2 cellular contexts compared by ENCODE assay signal in the genomic region with DNA sequence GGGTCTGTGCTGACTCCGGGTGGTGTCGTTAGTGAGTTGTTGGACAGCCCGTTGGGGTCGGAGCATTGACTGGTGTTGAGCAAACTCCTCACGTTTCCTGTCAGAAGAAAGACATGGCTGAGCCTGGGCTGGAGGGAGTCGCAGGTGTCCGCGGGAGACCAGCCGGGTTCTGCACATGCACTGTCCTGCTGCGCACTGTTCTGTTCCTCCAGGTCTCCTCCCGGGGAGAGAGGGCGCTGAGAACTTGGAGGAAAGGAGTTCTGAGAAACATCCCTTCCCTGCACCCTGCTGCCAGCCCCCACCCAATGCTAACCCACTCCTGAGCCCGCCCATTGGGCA.
TF ChIP-seq lines count a peak whose summit lies in the region.

No MANE protein-coding gene starts in this region.

TF ChIP-seq in liver, 16 proteins besides CTCF, POLR2A, EP300 and RAD21:
- no peak for TF ChIP-seq HNF4G (IDR thresholded peaks at IDR 0.05)
- no peak for TF ChIP-seq JUND (IDR thresholded peaks at IDR 0.05)
- no peak for TF ChIP-seq EGR1 (IDR thresholded peaks at IDR 0.05; ENCODE audit: low read depth in 2 of 2)
- TF ChIP-seq HNF4A (conservative IDR thresholded peaks at IDR 0.05): no peak
- TF ChIP-seq, protein P1, sequence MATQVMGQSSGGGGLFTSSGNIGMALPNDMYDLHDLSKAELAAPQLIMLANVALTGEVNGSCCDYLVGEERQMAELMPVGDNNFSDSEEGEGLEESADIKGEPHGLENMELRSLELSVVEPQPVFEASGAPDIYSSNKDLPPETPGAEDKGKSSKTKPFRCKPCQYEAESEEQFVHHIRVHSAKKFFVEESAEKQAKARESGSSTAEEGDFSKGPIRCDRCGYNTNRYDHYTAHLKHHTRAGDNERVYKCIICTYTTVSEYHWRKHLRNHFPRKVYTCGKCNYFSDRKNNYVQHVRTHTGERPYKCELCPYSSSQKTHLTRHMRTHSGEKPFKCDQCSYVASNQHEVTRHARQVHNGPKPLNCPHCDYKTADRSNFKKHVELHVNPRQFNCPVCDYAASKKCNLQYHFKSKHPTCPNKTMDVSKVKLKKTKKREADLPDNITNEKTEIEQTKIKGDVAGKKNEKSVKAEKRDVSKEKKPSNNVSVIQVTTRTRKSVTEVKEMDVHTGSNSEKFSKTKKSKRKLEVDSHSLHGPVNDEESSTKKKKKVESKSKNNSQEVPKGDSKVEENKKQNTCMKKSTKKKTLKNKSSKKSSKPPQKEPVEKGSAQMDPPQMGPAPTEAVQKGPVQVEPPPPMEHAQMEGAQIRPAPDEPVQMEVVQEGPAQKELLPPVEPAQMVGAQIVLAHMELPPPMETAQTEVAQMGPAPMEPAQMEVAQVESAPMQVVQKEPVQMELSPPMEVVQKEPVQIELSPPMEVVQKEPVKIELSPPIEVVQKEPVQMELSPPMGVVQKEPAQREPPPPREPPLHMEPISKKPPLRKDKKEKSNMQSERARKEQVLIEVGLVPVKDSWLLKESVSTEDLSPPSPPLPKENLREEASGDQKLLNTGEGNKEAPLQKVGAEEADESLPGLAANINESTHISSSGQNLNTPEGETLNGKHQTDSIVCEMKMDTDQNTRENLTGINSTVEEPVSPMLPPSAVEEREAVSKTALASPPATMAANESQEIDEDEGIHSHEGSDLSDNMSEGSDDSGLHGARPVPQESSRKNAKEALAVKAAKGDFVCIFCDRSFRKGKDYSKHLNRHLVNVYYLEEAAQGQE (IDR thresholded peaks at IDR 0.05): no peak
- TF ChIP-seq SP1 (IDR thresholded peaks at IDR 0.05): no peak
- TF ChIP-seq, protein P2, sequence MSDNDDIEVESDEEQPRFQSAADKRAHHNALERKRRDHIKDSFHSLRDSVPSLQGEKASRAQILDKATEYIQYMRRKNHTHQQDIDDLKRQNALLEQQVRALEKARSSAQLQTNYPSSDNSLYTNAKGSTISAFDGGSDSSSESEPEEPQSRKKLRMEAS (IDR thresholded peaks at IDR 0.05): no peak
- TF ChIP-seq FOXA1 (IDR thresholded peaks at IDR 0.05): no peak
- no peak for TF ChIP-seq RXRA (IDR thresholded peaks at IDR 0.05)
- no peak for TF ChIP-seq TAF1 (conservative IDR thresholded peaks at IDR 0.05)
- TF ChIP-seq, protein P3, sequence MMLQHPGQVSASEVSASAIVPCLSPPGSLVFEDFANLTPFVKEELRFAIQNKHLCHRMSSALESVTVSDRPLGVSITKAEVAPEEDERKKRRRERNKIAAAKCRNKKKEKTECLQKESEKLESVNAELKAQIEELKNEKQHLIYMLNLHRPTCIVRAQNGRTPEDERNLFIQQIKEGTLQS (IDR thresholded peaks at IDR 0.05): no peak
- no peak for TF ChIP-seq GABPA (IDR thresholded peaks at IDR 0.05 in 1 of 2, conservative IDR thresholded peaks at IDR 0.05 in 1 of 2)
- TF ChIP-seq, protein P4, sequence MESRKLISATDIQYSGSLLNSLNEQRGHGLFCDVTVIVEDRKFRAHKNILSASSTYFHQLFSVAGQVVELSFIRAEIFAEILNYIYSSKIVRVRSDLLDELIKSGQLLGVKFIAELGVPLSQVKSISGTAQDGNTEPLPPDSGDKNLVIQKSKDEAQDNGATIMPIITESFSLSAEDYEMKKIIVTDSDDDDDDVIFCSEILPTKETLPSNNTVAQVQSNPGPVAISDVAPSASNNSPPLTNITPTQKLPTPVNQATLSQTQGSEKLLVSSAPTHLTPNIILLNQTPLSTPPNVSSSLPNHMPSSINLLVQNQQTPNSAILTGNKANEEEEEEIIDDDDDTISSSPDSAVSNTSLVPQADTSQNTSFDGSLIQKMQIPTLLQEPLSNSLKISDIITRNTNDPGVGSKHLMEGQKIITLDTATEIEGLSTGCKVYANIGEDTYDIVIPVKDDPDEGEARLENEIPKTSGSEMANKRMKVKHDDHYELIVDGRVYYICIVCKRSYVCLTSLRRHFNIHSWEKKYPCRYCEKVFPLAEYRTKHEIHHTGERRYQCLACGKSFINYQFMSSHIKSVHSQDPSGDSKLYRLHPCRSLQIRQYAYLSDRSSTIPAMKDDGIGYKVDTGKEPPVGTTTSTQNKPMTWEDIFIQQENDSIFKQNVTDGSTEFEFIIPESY (IDR thresholded peaks at IDR 0.05): no peak
- no peak for TF ChIP-seq YY1 (IDR thresholded peaks at IDR 0.05)
- TF ChIP-seq FOXA2 (IDR thresholded peaks at IDR 0.05): no peak
- no peak for TF ChIP-seq NR2F2 (IDR thresholded peaks at IDR 0.05)

TF ChIP-seq in HepG2, 621 proteins besides CTCF, POLR2A, EP300 and RAD21 (continued from another document):
- TF ChIP-seq, protein P5, sequence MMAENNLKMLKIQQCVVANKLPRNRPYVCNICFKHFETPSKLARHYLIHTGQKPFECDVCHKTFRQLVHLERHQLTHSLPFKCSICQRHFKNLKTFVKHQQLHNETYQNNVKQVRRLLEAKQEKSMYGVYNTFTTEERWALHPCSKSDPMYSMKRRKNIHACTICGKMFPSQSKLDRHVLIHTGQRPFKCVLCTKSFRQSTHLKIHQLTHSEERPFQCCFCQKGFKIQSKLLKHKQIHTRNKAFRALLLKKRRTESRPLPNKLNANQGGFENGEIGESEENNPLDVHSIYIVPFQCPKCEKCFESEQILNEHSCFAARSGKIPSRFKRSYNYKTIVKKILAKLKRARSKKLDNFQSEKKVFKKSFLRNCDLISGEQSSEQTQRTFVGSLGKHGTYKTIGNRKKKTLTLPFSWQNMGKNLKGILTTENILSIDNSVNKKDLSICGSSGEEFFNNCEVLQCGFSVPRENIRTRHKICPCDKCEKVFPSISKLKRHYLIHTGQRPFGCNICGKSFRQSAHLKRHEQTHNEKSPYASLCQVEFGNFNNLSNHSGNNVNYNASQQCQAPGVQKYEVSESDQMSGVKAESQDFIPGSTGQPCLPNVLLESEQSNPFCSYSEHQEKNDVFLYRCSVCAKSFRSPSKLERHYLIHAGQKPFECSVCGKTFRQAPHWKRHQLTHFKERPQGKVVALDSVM (CRISPR knock-in tag; IDR thresholded peaks at IDR 0.05): no peak
- no peak for TF ChIP-seq CBX5 (CRISPR knock-in tag; IDR thresholded peaks at IDR 0.05; ENCODE audit: borderline replicate concordance)
- no peak for TF ChIP-seq ZC3H4 (CRISPR knock-in tag; IDR thresholded peaks at IDR 0.05; ENCODE audit: borderline replicate concordance)
- TF ChIP-seq, protein P6, sequence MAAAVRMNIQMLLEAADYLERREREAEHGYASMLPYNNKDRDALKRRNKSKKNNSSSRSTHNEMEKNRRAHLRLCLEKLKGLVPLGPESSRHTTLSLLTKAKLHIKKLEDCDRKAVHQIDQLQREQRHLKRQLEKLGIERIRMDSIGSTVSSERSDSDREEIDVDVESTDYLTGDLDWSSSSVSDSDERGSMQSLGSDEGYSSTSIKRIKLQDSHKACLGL (CRISPR knock-in tag; IDR thresholded peaks at IDR 0.05): no peak
- no peak for TF ChIP-seq ZNF775 (CRISPR knock-in tag; IDR thresholded peaks at IDR 0.05; ENCODE audit: borderline replicate concordance)
- TF ChIP-seq REL (CRISPR knock-in tag; conservative IDR thresholded peaks at IDR 0.05): no peak
- no peak for TF ChIP-seq GATAD2A (CRISPR knock-in tag; IDR thresholded peaks at IDR 0.05)
- no peak for TF ChIP-seq ZFAT (CRISPR knock-in tag; conservative IDR thresholded peaks at IDR 0.05)
- no peak for TF ChIP-seq ZNF670 (CRISPR knock-in tag; IDR thresholded peaks at IDR 0.05; ENCODE audit: borderline replicate concordance)
- TF ChIP-seq MYNN (CRISPR knock-in tag; IDR thresholded peaks at IDR 0.05; ENCODE audit: low read depth): no peak
- TF ChIP-seq, protein P7, sequence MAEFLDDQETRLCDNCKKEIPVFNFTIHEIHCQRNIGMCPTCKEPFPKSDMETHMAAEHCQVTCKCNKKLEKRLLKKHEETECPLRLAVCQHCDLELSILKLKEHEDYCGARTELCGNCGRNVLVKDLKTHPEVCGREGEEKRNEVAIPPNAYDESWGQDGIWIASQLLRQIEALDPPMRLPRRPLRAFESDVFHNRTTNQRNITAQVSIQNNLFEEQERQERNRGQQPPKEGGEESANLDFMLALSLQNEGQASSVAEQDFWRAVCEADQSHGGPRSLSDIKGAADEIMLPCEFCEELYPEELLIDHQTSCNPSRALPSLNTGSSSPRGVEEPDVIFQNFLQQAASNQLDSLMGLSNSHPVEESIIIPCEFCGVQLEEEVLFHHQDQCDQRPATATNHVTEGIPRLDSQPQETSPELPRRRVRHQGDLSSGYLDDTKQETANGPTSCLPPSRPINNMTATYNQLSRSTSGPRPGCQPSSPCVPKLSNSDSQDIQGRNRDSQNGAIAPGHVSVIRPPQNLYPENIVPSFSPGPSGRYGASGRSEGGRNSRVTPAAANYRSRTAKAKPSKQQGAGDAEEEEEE (CRISPR knock-in tag; IDR thresholded peaks at IDR 0.05; ENCODE audit: borderline replicate concordance): no peak
- TF ChIP-seq HCFC1 (IDR thresholded peaks at IDR 0.05; ENCODE audit: low read depth, low read length): no peak
